Comparison of ENCODE assay signal across 10 cellular contexts in the genomic region with DNA sequence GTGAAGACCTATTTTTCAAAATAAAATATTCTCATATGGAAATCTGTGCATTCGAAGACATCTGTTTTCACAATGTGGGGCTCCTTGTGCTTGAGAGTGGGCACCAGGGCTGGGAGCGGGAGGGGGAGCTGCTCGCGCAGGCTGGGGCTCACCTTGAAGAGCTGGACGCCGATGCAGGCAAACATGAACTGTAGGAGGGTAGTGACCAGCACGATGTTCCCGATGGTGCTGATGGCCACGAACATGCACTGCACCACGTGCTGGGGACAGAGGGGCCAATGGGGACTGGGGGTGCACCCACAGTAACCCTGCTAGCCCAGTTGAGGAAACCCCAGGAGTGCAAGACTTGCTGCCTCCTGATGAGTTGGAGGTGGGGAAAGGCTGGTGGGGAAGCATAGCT. TPM values are rescaled to one million over a fixed set of nuclear protein-coding genes. Genes with fewer than 3 reads are reported as not detected.
"Had no signal": no experiment of that assay in that cellular context is flagged by ENCODE, and none has a peak within 500 bp of the region (broad histone marks: within the 10 kb centered on the region; RNA-seq: fewer than 3 reads in every experiment).

No MANE protein-coding gene starts in this region.

- H3K4me3 ChIP-seq: GM23338 had no signal

- H2AFZ ChIP-seq: GM23338 had no signal

- H3K27ac ChIP-seq: HL-60 had no signal

- ATAC-seq: GM23338, HepG2 had no signal

- H3K4me2 ChIP-seq: GM23338 had no signal

- DNase-seq: H9, HCEC 1CT, KBM-7 had no signal

- FAIRE-seq: H1, H54, HepG2 had no signal

RNA-seq across cellular contexts. Expression of a gene that starts 46.5 kb away (rescaled TPM):
- total RNA-seq: H1, H9, HepG2, HT1080 had no signal
- polyA plus RNA-seq: GM23338, HepG2, IgD-negative memory B cell had no signal
